ENCODE assay signal across 8 cellular contexts in the genomic region with DNA sequence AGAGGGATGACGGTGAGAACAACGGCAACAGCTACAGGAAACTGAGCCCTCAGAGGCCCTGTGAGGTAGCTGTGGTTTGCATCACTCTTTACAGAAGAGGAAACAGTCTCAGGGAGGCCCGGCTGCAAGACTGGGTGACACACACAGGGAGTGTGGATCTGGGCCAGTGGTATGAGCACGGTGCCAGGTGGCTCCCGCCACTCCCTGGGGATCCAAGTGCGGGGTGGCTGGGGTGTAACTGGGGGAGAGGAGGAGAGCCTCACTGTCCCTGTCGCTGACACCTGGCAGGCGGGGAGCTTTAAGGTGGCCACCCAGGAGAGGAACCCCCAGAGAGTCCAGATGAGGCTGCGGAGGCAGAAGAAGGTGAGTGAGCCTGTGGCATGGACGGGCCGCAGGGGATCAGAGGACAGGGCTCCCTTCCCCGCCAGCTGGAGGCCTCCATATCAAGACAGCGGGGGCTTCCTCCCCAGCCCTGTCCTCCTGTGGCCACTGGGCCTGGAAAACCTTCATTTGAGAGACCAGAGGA. TPM values are rescaled to one million over a fixed set of nuclear protein-coding genes. Genes with fewer than 3 reads are reported as not detected.
DNase-seq lines count a peak whose midpoint lies in the region; ATAC-seq and TF ChIP-seq lines count a peak whose summit lies in the region.

No MANE protein-coding gene starts in this region.

- no peaks in the 10 kb centered on the region for H3K9me2 ChIP-seq in MM.1S (replicated peaks; ENCODE audit: insufficient read depth, low read length)

- no peaks in the 10 kb centered on the region for H3K27me3 ChIP-seq in BLaER1 treated with 17β-estradiol and CSF1 and Interleukin-3, amounts not matched to agents 10 nM and 100 nM
- no peaks in the 10 kb centered on the region for H3K27me3 ChIP-seq in neutrophil
- H3K27me3 ChIP-seq in MM.1S (replicated peaks; ENCODE audit: insufficient read depth, low read length): no peaks in the 10 kb centered on the region
- no peaks in the 10 kb centered on the region for H3K27me3 ChIP-seq in esophagus muscularis mucosa

- ATAC-seq in GM21423 (IDR thresholded peaks at IDR 0.05; ENCODE audit: unreplicated experiment): peak; percentile 87

- H2AFZ ChIP-seq in MM.1S (ENCODE audit: low read length): no peak overlapping the region

- intact Hi-C loops in esophagus muscularis mucosa (cut with DNase I): no loop called here

- 81% methylated on average over 13 of the region's 13 CpGs for WGBS in esophagus muscularis mucosa

- H3K36me3 ChIP-seq in BLaER1 treated with 17β-estradiol and CSF1 and Interleukin-3, amounts not matched to agents 10 nM and 100 nM: peaks cover 64 to 77% (median 71%) of the 10 kb centered on the region in 11 experiments
- peaks cover 68% of the 10 kb centered on the region for H3K36me3 ChIP-seq in neutrophil
- no peaks in the 10 kb centered on the region; the same call in 1 of the 2 replicates for H3K36me3 ChIP-seq in MM.1S (replicated peaks; ENCODE audit: insufficient read depth, low read length)
- H3K36me3 ChIP-seq in esophagus muscularis mucosa: peaks cover 4 to 91% (median 51%) of the 10 kb centered on the region in 4 donors

- peaks cover 8% of the 10 kb centered on the region; the same call in 1 of the 2 replicates for H3K79me2 ChIP-seq in MM.1S (ENCODE audit: low read length)

- H4K20me1 ChIP-seq in BLaER1 treated with 17β-estradiol and CSF1 and Interleukin-3, amounts not matched to agents 10 nM and 100 nM: peaks cover 0 to 65% (median 6%) of the 10 kb centered on the region in 11 experiments; a peak in 9 of 22 replicates
- no peaks in the 10 kb centered on the region for H4K20me1 ChIP-seq in MM.1S (ENCODE audit: insufficient read depth, low read length)

- peak overlapping the region; percentile 24 to 97 (median 88); a peak in 21 of 22 replicates for H3K27ac ChIP-seq in BLaER1 treated with 17β-estradiol and CSF1 and Interleukin-3, amounts not matched to agents 10 nM and 100 nM
- H3K27ac ChIP-seq in neutrophil: peak overlapping the region; percentile 98
- H3K27ac ChIP-seq in MM.1S (ENCODE audit: low read length): no peak overlapping the region
- no peak overlapping the region for H3K27ac ChIP-seq in esophagus muscularis mucosa (replicated peaks in 1 of 4)

- H3K4me2 ChIP-seq in BLaER1 treated with 17β-estradiol and CSF1 and Interleukin-3, amounts not matched to agents 10 nM and 100 nM: peak overlapping the region; percentile 86 to 99 (median 94)
- no peak overlapping the region for H3K4me2 ChIP-seq in MM.1S (ENCODE audit: low read depth, low read length)

- TF ChIP-seq CTCF in neutrophil (IDR thresholded peaks at IDR 0.05) (peak; percentile 33), MM.1S (IDR thresholded peaks at IDR 0.05; ENCODE audit: low read length) (no peak), esophagus muscularis mucosa (IDR thresholded peaks at IDR 0.05) (no peak)

- peak; percentile 81 to 92 for DNase-seq in NOMO-1 (lab: John Stamatoyannopoulos, UW; ENCODE audit: unreplicated experiment in 2 of 2)
- DNase-seq in activated gamma-delta T cell (lab: John Stamatoyannopoulos, UW): peak; percentile 19
- DNase-seq in MM.1S: no peak
- DNase-seq in esophagus muscularis mucosa (ENCODE audit: extremely low spot score): no peak
- DNase-seq in HUDEP-2 (lab: John Stamatoyannopoulos, UW; ENCODE audit: unreplicated experiment in 76 of 76): no peak

- no peaks in the 10 kb centered on the region for H3F3A ChIP-seq in MM.1S (ENCODE audit: insufficient read depth, low read length)

- TF ChIP-seq POLR2A in esophagus muscularis mucosa (IDR thresholded peaks at IDR 0.05; ENCODE audit: low read depth): no peak

- H3K4me3 ChIP-seq in BLaER1 treated with 17β-estradiol and CSF1 and Interleukin-3, amounts not matched to agents 10 nM and 100 nM: peak overlapping the region in 7 of 10 experiments; percentile 16 to 52 (median 44); a peak in 14 of 20 replicates
- H3K4me3 ChIP-seq in neutrophil (ENCODE audit: low read depth in 1 of 2, low read length in 1 of 2) (peak overlapping the region; percentile 70 to 92), MM.1S (ENCODE audit: low read length) (no peak overlapping the region), esophagus muscularis mucosa (no peak overlapping the region)

- no peak for TF ChIP-seq EP300 in esophagus muscularis mucosa (IDR thresholded peaks at IDR 0.05)

- peaks cover 41 to 76% (median 75%) of the 10 kb centered on the region in 10 experiments for H3K4me1 ChIP-seq in BLaER1 treated with 17β-estradiol and CSF1 and Interleukin-3, amounts not matched to agents 10 nM and 100 nM
- H3K4me1 ChIP-seq in neutrophil (ENCODE audit: control insufficient read depth in 1 of 2, insufficient read depth in 1 of 2, low read depth in 1 of 2, low read length in 1 of 2) (peaks cover 58% of the 10 kb centered on the region in 2 experiments), MM.1S (ENCODE audit: low read length) (no peaks in the 10 kb centered on the region), esophagus muscularis mucosa (no peaks in the 10 kb centered on the region)

- no peaks in the 10 kb centered on the region for H3K9me3 ChIP-seq in BLaER1 treated with 17β-estradiol and CSF1 and Interleukin-3, amounts not matched to agents 10 nM and 100 nM (replicated peaks in 1 of 11)
- H3K9me3 ChIP-seq in neutrophil: no peaks in the 10 kb centered on the region
- no peaks in the 10 kb centered on the region for H3K9me3 ChIP-seq in MM.1S (replicated peaks; ENCODE audit: insufficient read depth, low read length)
- no peaks in the 10 kb centered on the region for H3K9me3 ChIP-seq in esophagus muscularis mucosa

- H3K9ac ChIP-seq in BLaER1 treated with 17β-estradiol and CSF1 and Interleukin-3, amounts not matched to agents 10 nM and 100 nM: peak overlapping the region; percentile 51 to 84 (median 75)
- H3K9ac ChIP-seq in MM.1S (ENCODE audit: low read length): no peak overlapping the region

RNA-seq across cellular contexts. Expression of a gene that starts 5.6 kb away (rescaled TPM):
- under 1 TPM in 2 of 4 donors, not detected in 2; 0.11 to 0.50 TPM for total RNA-seq in esophagus muscularis mucosa

RNA-seq across cellular contexts. Expression of a gene that starts 54.5 kb away (rescaled TPM):
- total RNA-seq in esophagus muscularis mucosa: 1 to 10 TPM; 3.1 to 6.5 (median 5.4) TPM

RNA-seq across cellular contexts. Expression of a gene that starts 57.8 kb away (rescaled TPM):
- total RNA-seq in esophagus muscularis mucosa: not detected

Comparison
In these comparisons a context has a peak if more than half of its experiments do, and no peak if none do; other contexts are left out.
1. H3K27ac ChIP-seq: peak in BLaER1 treated with 17β-estradiol and CSF1 and Interleukin-3, amounts not matched to agents 10 nM and 100 nM (11 of 11) and neutrophil (single experiment); none in MM.1S (single experiment) and esophagus muscularis mucosa (0 of 4).
2. H3K4me3 ChIP-seq: peak in BLaER1 treated with 17β-estradiol and CSF1 and Interleukin-3, amounts not matched to agents 10 nM and 100 nM (7 of 10) and neutrophil (2 of 2); none in MM.1S (single experiment) and esophagus muscularis mucosa (0 of 4).
3. DNase-seq: peak in NOMO-1 (2 of 2) and activated gamma-delta T cell (single experiment); none in MM.1S (single experiment), esophagus muscularis mucosa (single experiment) and HUDEP-2 (0 of 76).